Comparison of ENCODE assay signal across 25 cellular contexts in genomic region chr20:10538768-10539167, GRCh38.
"Had no signal": no experiment of that assay in that cellular context is flagged by ENCODE, and none has a peak within 500 bp of the region (broad histone marks: within the 10 kb centered on the region; RNA-seq: fewer than 3 reads in every experiment).

No MANE protein-coding gene starts in this region.

- H3K27me3 Mint-ChIP-seq: memory B cell; naive thymus-derived CD4-positive, alpha-beta T cell; stimulated activated memory B cell treated with anti-CD40 and anti-IgM and Interleukin-4, amounts not matched to agents 10 μg/mL and 1 μg/mL and 100 μg/mL, for 72 hours; stimulated activated naive CD8-positive, alpha-beta T cell treated with anti-CD3 and anti-CD28 coated beads, Interleukin-15, amount 100 ng/mL, for 72 hours; type B pancreatic cell had no signal

- H3K4me1 ChIP-seq: prostate gland, uterus had no signal

- H3K27ac Mint-ChIP-seq: memory B cell; stimulated activated memory B cell treated with anti-CD40 and anti-IgM and Interleukin-4, amounts not matched to agents 10 μg/mL and 1 μg/mL and 100 μg/mL, for 72 hours; type B pancreatic cell had no signal

- H3K9me3 ChIP-seq: left ventricle myocardium inferior, mucosa of descending colon, pancreas, prostate gland, sigmoid colon, spleen, tibial nerve, uterus had no signal

- H3K36me3 ChIP-seq: left ventricle myocardium inferior, pancreas, prostate gland, sigmoid colon, spleen, tibial nerve, uterus had no signal

- H3K4me3 Mint-ChIP-seq: memory B cell; naive thymus-derived CD4-positive, alpha-beta T cell; natural killer cell treated with Interleukin-12 subunit alpha and Interleukin-12 subunit beta and Interleukin-15 and Interleukin-18, amount 100 ng/mL, for 72 hours; stimulated activated memory B cell treated with anti-CD40 and anti-IgM and Interleukin-4, amounts not matched to agents 10 μg/mL and 1 μg/mL and 100 μg/mL, for 72 hours; stimulated activated naive CD8-positive, alpha-beta T cell treated with anti-CD3 and anti-CD28 coated beads, Interleukin-15, amount 100 ng/mL, for 72 hours; type B pancreatic cell had no signal

- H3K27me3 ChIP-seq: hepatocyte, pancreas, sigmoid colon, spleen, tibial nerve, uterus had no signal

- H3K9me3 Mint-ChIP-seq: natural killer cell treated with Interleukin-12 subunit alpha and Interleukin-12 subunit beta and Interleukin-15 and Interleukin-18, amount 100 ng/mL, for 72 hours; stimulated activated naive CD8-positive, alpha-beta T cell treated with anti-CD3 and anti-CD28 coated beads, Interleukin-15, amount 100 ng/mL, for 72 hours; type B pancreatic cell had no signal

- H3K27ac ChIP-seq: left ventricle myocardium inferior, pancreas, prostate gland, sigmoid colon, spleen, tibial nerve, uterus had no signal

- H3K36me3 Mint-ChIP-seq: natural killer cell treated with Interleukin-12 subunit alpha and Interleukin-12 subunit beta and Interleukin-15 and Interleukin-18, amount 100 ng/mL, for 72 hours had no signal

- H3K79me2 ChIP-seq: hepatocyte had no signal

- H3K4me3 ChIP-seq: hepatocyte, left ventricle myocardium inferior, lung, mucosa of descending colon, pancreas, prostate gland, sigmoid colon, spleen, tibial nerve, uterus had no signal

- FAIRE-seq: pancreas, small intestine had no signal

- DNase-seq: islet precursor cell; left ventricle myocardium inferior; midbrain; mucosa of descending colon; naive thymus-derived CD4-positive, alpha-beta T cell; pancreas; posterior cingulate gyrus; retina; right cardiac atrium; sigmoid colon; small intestine; spleen; stimulated activated CD4-positive, alpha-beta T cell treated with anti-CD3 and anti-CD28 coated beads, Interleukin-4, amount 100 ng/mL, for 24 hours; stimulated activated naive CD4-positive, alpha-beta T cell treated with Interleukin-2 at 50 U/mL for 16 hours; stimulated activated naive CD8-positive, alpha-beta T cell treated with anti-CD3 and anti-CD28 coated beads, Interleukin-15, amount 100 ng/mL, for 72 hours; substantia nigra; uterus had no signal

- ATAC-seq: mucosa of descending colon; naive thymus-derived CD4-positive, alpha-beta T cell; natural killer cell treated with Interleukin-12 subunit alpha and Interleukin-12 subunit beta and Interleukin-15 and Interleukin-18, amount 100 ng/mL, for 72 hours; pancreas; right cardiac atrium; stimulated activated memory B cell treated with anti-CD40 and anti-IgM and Interleukin-4, amounts not matched to agents 10 μg/mL and 1 μg/mL and 100 μg/mL, for 72 hours; stimulated activated naive CD8-positive, alpha-beta T cell treated with anti-CD3 and anti-CD28 coated beads, Interleukin-15, amount 100 ng/mL, for 72 hours had no signal

- H3K4me2 ChIP-seq: hepatocyte had no signal

- H2AFZ ChIP-seq: hepatocyte had no signal
